Comparison of ENCODE assay signal across 8 cellular contexts in genomic region chr20:34705383-34706021, GRCh38. TPM values are rescaled to one million over a fixed set of nuclear protein-coding genes. Genes with fewer than 3 reads are reported as not detected.
A peak's percentile ranks its signal among the peaks of the same experiment; 100 is the strongest.
DNase-seq lines count a peak whose midpoint lies in the region; TF ChIP-seq lines count a peak whose summit lies in the region.

No MANE protein-coding gene starts in this region.

- peaks cover 46% of the 10 kb centered on the region for H3K4me1 ChIP-seq in Loucy (ENCODE audit: insufficient read depth, low read length, poor library complexity, severe bottlenecking)

- H3K27me3 ChIP-seq in Loucy (ENCODE audit: insufficient read depth, low read length, poor library complexity, severe bottlenecking), result no peaks in the 10 kb centered on the region
- no peaks in the 10 kb centered on the region for H3K27me3 ChIP-seq in brain microvascular endothelial cell (replicated peaks)
- H3K27me3 ChIP-seq in kidney epithelial cell (ENCODE audit: control insufficient read depth, insufficient read depth, low read length), result peaks cover 3% of the 10 kb centered on the region

- H2AFZ ChIP-seq in Loucy (ENCODE audit: low read length), result peak overlapping the region; percentile 98; the same call in 1 of the 2 replicates

- no peaks in the 10 kb centered on the region for H3K79me2 ChIP-seq in Loucy (ENCODE audit: insufficient read depth, low read length)

- no peaks in the 10 kb centered on the region for H3K9me3 ChIP-seq in Loucy (ENCODE audit: insufficient read depth, low read depth, low read length)

- no peak overlapping the region for H3K9ac ChIP-seq in Loucy (ENCODE audit: low read depth, low read length, poor library complexity, severe bottlenecking)

- TF ChIP-seq CTCF in Loucy (conservative IDR thresholded peaks at IDR 0.05; ENCODE audit: low read length), result no peak; the same call in 1 of the 2 replicates
- no peak for TF ChIP-seq CTCF in brain microvascular endothelial cell (IDR thresholded peaks at IDR 0.05; ENCODE audit: low read depth, low read length, missing control alignments)
- TF ChIP-seq CTCF in kidney epithelial cell (IDR thresholded peaks at IDR 0.05; ENCODE audit: insufficient read depth, low read length, poor library complexity, severe bottlenecking), result no peak

- peak; percentile 38 for DNase-seq in DMS79 treated with DMSO at 0.1 percent for 48 hours (lab: John Stamatoyannopoulos, UW)
- no peak for DNase-seq in DMS79 (lab: John Stamatoyannopoulos, UW)
- DNase-seq in brain microvascular endothelial cell, result peak; percentile 20
- no peak for DNase-seq in kidney epithelial cell (ENCODE audit: low read depth)
- no peak for DNase-seq in NCI-H128 (lab: John Stamatoyannopoulos, UW; ENCODE audit: unreplicated experiment)
- DNase-seq in NCI-H2171 (lab: John Stamatoyannopoulos, UW), result no peak

- no peaks in the 10 kb centered on the region for H3K9me2 ChIP-seq in Loucy (replicated peaks; ENCODE audit: low read depth, low read length)

- H3F3A ChIP-seq in Loucy (ENCODE audit: low read depth), result no peaks in the 10 kb centered on the region

- H4K20me1 ChIP-seq in Loucy (ENCODE audit: insufficient read depth, low read length, poor library complexity, severe bottlenecking), result no peaks in the 10 kb centered on the region

- H3K27ac ChIP-seq in brain microvascular endothelial cell (peak overlapping the region; percentile 98), temporal lobe (ENCODE audit: low read depth, low read length) (peak overlapping the region; percentile 96)

- in situ Hi-C loops in brain microvascular endothelial cell (cut with HindIII; ENCODE audit: low pct_ligation_motif_present, low sequenced_read_pairs), result no loop called here

- peak overlapping the region; percentile 100 for H3K4me2 ChIP-seq in Loucy (ENCODE audit: low read depth, low read length, poor library complexity, severe bottlenecking)

- H3K4me3 ChIP-seq in Loucy (ENCODE audit: low read length, poor library complexity, severe bottlenecking), result peak overlapping the region; percentile 82
- H3K4me3 ChIP-seq in brain microvascular endothelial cell (ENCODE audit: low read depth, low read length), result peak overlapping the region; percentile 82
- H3K4me3 ChIP-seq in kidney epithelial cell (ENCODE audit: low read depth, low read length), result peak overlapping the region; percentile 91

- H3K36me3 ChIP-seq in Loucy (ENCODE audit: insufficient read depth, low read length), result no peaks in the 10 kb centered on the region
- H3K36me3 ChIP-seq in brain microvascular endothelial cell (replicated peaks), result no peaks in the 10 kb centered on the region
- H3K36me3 ChIP-seq in kidney epithelial cell (ENCODE audit: control insufficient read depth, insufficient read depth, low read length), result no peaks in the 10 kb centered on the region

RNA-seq across cellular contexts. Expression of gene TP53INP2, which starts 1.4 kb away (rescaled TPM):
- 15.0 and 19.9 TPM in 2 replicates for total RNA-seq in kidney epithelial cell
- 7.1 TPM for total RNA-seq in temporal lobe

RNA-seq across cellular contexts. Expression of gene PIGU, which starts 28.6 kb away (rescaled TPM):
- total RNA-seq in kidney epithelial cell, result 20.7 and 26.1 TPM in 2 replicates
- total RNA-seq in temporal lobe, result 15.2 TPM

Comparison
In these comparisons a context has a peak if more than half of its experiments do, and no peak if none do; other contexts are left out.
1. DNase-seq: peak in DMS79 treated with DMSO at 0.1 percent for 48 hours (single experiment) and brain microvascular endothelial cell (single experiment); none in DMS79 (single experiment), kidney epithelial cell (single experiment), NCI-H128 (single experiment) and NCI-H2171 (single experiment).
2. Peak in every context shown above with its lines, with median percentiles within 50 percentile points of each other: H3K4me3 ChIP-seq.